Comparison of ENCODE assay signal across 18 cellular contexts in the genomic region with DNA sequence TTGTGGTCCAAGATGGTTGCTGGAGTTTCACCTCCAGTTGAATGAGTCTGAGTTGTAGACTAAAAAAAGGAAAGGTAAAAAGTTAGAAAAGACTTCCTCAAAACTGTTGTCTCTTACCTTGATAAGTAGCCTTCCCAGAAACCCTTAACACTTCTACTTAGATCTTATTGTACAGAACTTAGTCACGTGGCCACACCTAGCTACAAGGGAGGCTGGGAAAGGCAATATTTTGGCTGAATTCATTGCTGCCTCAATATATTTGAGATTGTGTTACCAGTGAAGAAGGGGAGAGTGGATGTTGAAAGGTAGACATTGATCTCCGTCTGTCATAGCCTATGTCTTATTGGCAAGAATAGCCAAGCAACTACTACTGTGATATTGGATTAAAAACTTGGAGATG. TPM values are rescaled to one million over a fixed set of nuclear protein-coding genes. Genes with fewer than 3 reads are reported as not detected.
DNase-seq lines count a peak whose midpoint lies in the region; ATAC-seq, FAIRE-seq and TF ChIP-seq lines count a peak whose summit lies in the region.
"Had no signal": no experiment of that assay in that cellular context is flagged by ENCODE, and none has a peak within 500 bp of the region (broad histone marks: within the 10 kb centered on the region; RNA-seq: fewer than 3 reads in every experiment).

No MANE protein-coding gene starts in this region.

- no peak overlapping the region for H2BK12ac ChIP-seq in trophoblast cell (ENCODE audit: low read length)

- TF ChIP-seq CTCF in K562 (IDR thresholded peaks at IDR 0.05 in 2 of 3, conservative IDR thresholded peaks at IDR 0.05 in 1 of 3; ENCODE audit: insufficient read depth in 2 of 3, low read depth in 1 of 3, low read length in 3 of 3): no peak

- no TSS peak for BruUV-seq in K562 (replicated peaks; lab: Mats Ljungman, UMichigan)

- no peak overlapping the region for H4K12ac ChIP-seq in trophoblast cell (ENCODE audit: low read depth, low read length)

- intact Hi-C loops in K562 (cut with micrococcal nuclease): no loop called here

- POLR2A ChIA-PET in K562 (lab: Yijun Ruan, JAX): no interaction called here

- WGBS in K562 (ENCODE audit: insufficient coverage, low coverage, missing lambda C conversion rate): 61% methylated on average over 2 of the region's 2 CpGs
- no CpG with 5 or more reads among the region's 2 CpGs for WGBS in trophoblast cell (ENCODE audit: extremely low coverage, insufficient coverage, insufficient read length)

- no peaks in the 10 kb centered on the region for H3K27me3 ChIP-seq in K562 (ENCODE audit: control insufficient read depth in 2 of 2, insufficient read depth in 2 of 2, low read length in 2 of 2)
- no peaks in the 10 kb centered on the region for H3K27me3 ChIP-seq in trophoblast cell (ENCODE audit: insufficient read depth, low read length)

- no peaks in the 10 kb centered on the region for H3K9me3 Mint-ChIP-seq in stimulated activated naive CD8-positive, alpha-beta T cell treated with anti-CD3 and anti-CD28 coated beads, Interleukin-15, Interleukin-2, amounts not matched to agents 100 ng/mL and 50 ng/mL, for 24 hours
- H3K9me3 Mint-ChIP-seq: CD4-positive, alpha-beta memory T cell; H9 had no signal

- no peak for TF ChIP-seq RAD21 in K562 (CRISPR knock-in tag; conservative IDR thresholded peaks at IDR 0.05 in 1 of 2, IDR thresholded peaks at IDR 0.05 in 1 of 2)

- H3K36me3 ChIP-seq in K562 (ENCODE audit: control insufficient read depth, insufficient read depth, low read length): peaks cover 15% of the 10 kb centered on the region
- peaks cover 0 to 3% of the 10 kb centered on the region in 2 experiments for H3K36me3 ChIP-seq in trophoblast cell (ENCODE audit: control insufficient read depth in 1 of 2, insufficient read depth in 2 of 2, low read length in 2 of 2)

- H3K9me3 ChIP-seq in K562 (replicated peaks; ENCODE audit: control insufficient read depth, insufficient read depth, low read depth, low read length) (no peaks in the 10 kb centered on the region), trophoblast cell (ENCODE audit: insufficient read depth, low read depth, low read length) (no peaks in the 10 kb centered on the region)

- no peak overlapping the region for H3K9ac ChIP-seq in K562 (ENCODE audit: insufficient read depth in 1 of 2, low read depth in 2 of 2, low read length in 2 of 2)
- no peak overlapping the region for H3K9ac ChIP-seq in trophoblast cell (ENCODE audit: low read length)
- H3K9ac ChIP-seq: GM23248 had no signal

- no peak overlapping the region for H2AK5ac ChIP-seq in trophoblast cell (ENCODE audit: low read length)

- H3K27ac ChIP-seq in K562 (ENCODE audit: extremely low read depth, low read depth, low read length) (peak overlapping the region; percentile 9; the same call in 1 of the 3 replicates), trophoblast cell (ENCODE audit: low read depth, low read length) (no peak overlapping the region)
- H3K27ac ChIP-seq: GM23248 had no signal

- H3K27ac Mint-ChIP-seq in stimulated activated naive CD8-positive, alpha-beta T cell treated with anti-CD3 and anti-CD28 coated beads, Interleukin-15, Interleukin-2, amounts not matched to agents 100 ng/mL and 50 ng/mL, for 24 hours: peak overlapping the region; percentile 61
- H3K27ac Mint-ChIP-seq: CD4-positive, alpha-beta memory T cell; H9 had no signal

- no peak for DNase-seq in stimulated activated naive CD8-positive, alpha-beta T cell treated with anti-CD3 and anti-CD28 coated beads, Interleukin-15, Interleukin-2, amounts not matched to agents 100 U/mL and 50 U/mL, for 24 hours
- DNase-seq in K562 (ENCODE audit: extremely low read depth in 1 of 4, low spot score in 3 of 4) (peak in 1 of 4 experiments; percentile 14), trophoblast cell (no peak), ecto neural progenitor cell (ENCODE audit: low spot score) (no peak)
- DNase-seq: C1 segment of cervical spinal cord; Calu3; CD4-positive, alpha-beta memory T cell; COR-L47; DMS53; DMS79 treated with DMSO at 0.1 percent for 48 hours; GM23248; H9 had no signal

- no peaks in the 10 kb centered on the region for H3K79me1 ChIP-seq in trophoblast cell (ENCODE audit: low read length)

- no peak overlapping the region for H3K14ac ChIP-seq in trophoblast cell (ENCODE audit: low read length)

- no peaks in the 10 kb centered on the region for H3K27me3 Mint-ChIP-seq in stimulated activated naive CD8-positive, alpha-beta T cell treated with anti-CD3 and anti-CD28 coated beads, Interleukin-15, Interleukin-2, amounts not matched to agents 100 ng/mL and 50 ng/mL, for 24 hours
- H3K27me3 Mint-ChIP-seq: CD4-positive, alpha-beta memory T cell had no signal

- H3K4me3 ChIP-seq in K562 (no peak overlapping the region), trophoblast cell (ENCODE audit: low read depth, low read length) (no peak overlapping the region)
- H3K4me3 ChIP-seq: GM23248 had no signal

- CTCF ChIA-PET in K562 (lab: Yijun Ruan, JAX; ENCODE audit: low intra/inter-chr PET ratio): no interaction called here

- no peak overlapping the region for H2BK120ac ChIP-seq in trophoblast cell (ENCODE audit: insufficient read depth, low read length, poor library complexity)

- peaks cover 18% of the 10 kb centered on the region for H3K4me1 Mint-ChIP-seq in stimulated activated naive CD8-positive, alpha-beta T cell treated with anti-CD3 and anti-CD28 coated beads, Interleukin-15, Interleukin-2, amounts not matched to agents 100 ng/mL and 50 ng/mL, for 24 hours (ENCODE audit: low read depth)
- H3K4me1 Mint-ChIP-seq: H9 had no signal

- no peak for FAIRE-seq in K562 (lab: Jason Lieb, UNC)
- FAIRE-seq: GM12892, GM19239, H1 had no signal

- H3K4me1 ChIP-seq in K562 (replicated peaks in 1 of 2; ENCODE audit: control insufficient read depth in 2 of 2, insufficient read depth in 2 of 2, low read length in 2 of 2) (peaks cover 0 to 5% of the 10 kb centered on the region in 2 experiments; a peak in 2 of 5 replicates), trophoblast cell (ENCODE audit: control insufficient read depth in 1 of 2, insufficient read depth in 2 of 2, low read length in 2 of 2) (no peaks in the 10 kb centered on the region)

- peaks cover 38% of the 10 kb centered on the region for H3K36me3 Mint-ChIP-seq in stimulated activated naive CD8-positive, alpha-beta T cell treated with anti-CD3 and anti-CD28 coated beads, Interleukin-15, Interleukin-2, amounts not matched to agents 100 ng/mL and 50 ng/mL, for 24 hours (ENCODE audit: low read depth)

- no peak overlapping the region for H4K8ac ChIP-seq in trophoblast cell (ENCODE audit: low read depth, low read length)

- TF ChIP-seq EP300 in K562 (IDR thresholded peaks at IDR 0.05; ENCODE audit: low read length): no peak

- no peak for TF ChIP-seq POLR2A in K562 (conservative IDR thresholded peaks at IDR 0.05)

- H3K4ac ChIP-seq in trophoblast cell (ENCODE audit: low read depth, low read length): no peak overlapping the region

- H3K23ac ChIP-seq in trophoblast cell (ENCODE audit: low read length): peak overlapping the region; percentile 10

- no peak overlapping the region for H3K18ac ChIP-seq in trophoblast cell (ENCODE audit: low read length)

- no peak overlapping the region for H2BK5ac ChIP-seq in trophoblast cell (ENCODE audit: low read depth, low read length, poor library complexity)

- H4K91ac ChIP-seq in trophoblast cell (ENCODE audit: low read depth, low read length): no peak overlapping the region

- in situ Hi-C loops in K562 (cut with MboI): no loop called here

- H2AFZ ChIP-seq in K562 (ENCODE audit: low read depth, low read length) (peak overlapping the region; percentile 20), trophoblast cell (ENCODE audit: insufficient read depth, low read length, poor library complexity) (no peak overlapping the region)
- H2AFZ ChIP-seq: GM23248 had no signal

- no peaks in the 10 kb centered on the region for H3K9me1 ChIP-seq in K562 (ENCODE audit: control insufficient read depth, insufficient read depth, low read length)

- H3K4me2 ChIP-seq in K562 (ENCODE audit: insufficient read depth, low read length): no peak overlapping the region
- H3K4me2 ChIP-seq in trophoblast cell (ENCODE audit: low read length): no peak overlapping the region

- H3K79me2 ChIP-seq in K562 (ENCODE audit: control insufficient read depth, insufficient read depth, low read length): no peaks in the 10 kb centered on the region
- no peaks in the 10 kb centered on the region for H3K79me2 ChIP-seq in trophoblast cell (ENCODE audit: control insufficient read depth, insufficient read depth, low read length, poor library complexity)

- no peak for ATAC-seq in stimulated activated naive CD8-positive, alpha-beta T cell treated with anti-CD3 and anti-CD28 coated beads, Interleukin-15, Interleukin-2, amounts not matched to agents 100 U/mL and 50 U/mL, for 24 hours
- peak; percentile 49; the same call in 1 of the 3 replicates for ATAC-seq in K562
- no peak for ATAC-seq in GM18520 (IDR thresholded peaks at IDR 0.05; ENCODE audit: unreplicated experiment)
- ATAC-seq: HCT116 had no signal

- no peaks in the 10 kb centered on the region for H4K20me1 ChIP-seq in K562 (replicated peaks; ENCODE audit: control insufficient read depth, insufficient read depth, low read length)

- H3K4me3 Mint-ChIP-seq in stimulated activated naive CD8-positive, alpha-beta T cell treated with anti-CD3 and anti-CD28 coated beads, Interleukin-15, Interleukin-2, amounts not matched to agents 100 ng/mL and 50 ng/mL, for 24 hours: no peak overlapping the region
- H3K4me3 Mint-ChIP-seq: CD4-positive, alpha-beta memory T cell; H9 had no signal

TF ChIP-seq in K562, 482 proteins besides CTCF, POLR2A, EP300 and RAD21 (continues in another document):
- TF ChIP-seq ZKSCAN3 (CRISPR knock-in tag; IDR thresholded peaks at IDR 0.05) (no peak), ZNF668 (CRISPR knock-in tag; IDR thresholded peaks at IDR 0.05) (no peak)

RNA-seq across cellular contexts. Expression of gene VDAC2, which starts 35.5 kb away (rescaled TPM):
- total RNA-seq in K562 (2011; cell fraction: chromatin; rRNA removed; ENCODE audit: low replicate concordance): 126 and 193 TPM in 2 replicates
- 95.3 and 108 TPM in 2 replicates for total RNA-seq in K562 (2011; cell fraction: nucleolus; rRNA removed)
- 134 and 160 TPM in 2 replicates for total RNA-seq in K562 (2011; cell fraction: nucleoplasm; rRNA removed)
- total RNA-seq in K562 (2014; rRNA removed) (188 and 201 TPM in 2 replicates), K562 (2014; rRNA removed; fragmentation: Illumina TruSeq; extraction: Trizol) (450 and 500 TPM in 2 replicates), K562 (2015; rRNA removed; fragmentation: Illumina TruSeq; extraction: Trizol) (331 and 336 TPM in 2 replicates), K562 (2021) (398 and 422 TPM in 2 replicates)
- polyA plus RNA-seq in K562 (2011; rRNA removed) (139 and 166 TPM in 2 replicates), K562 (2014; fragmentation: Illumina TruSeq; extraction: Trizol) (379 and 424 TPM in 2 replicates), K562 (2014; fragmentation: Nextera tagmentation; extraction: Ambion mirVana) (100 to 1,000 TPM; 208 to 250 TPM), K562 (2014; rRNA removed) (198 and 219 TPM in 2 replicates)
- 67.4 and 154 TPM in 2 replicates for polyA plus RNA-seq in K562 (2011; cell fraction: cytosol; rRNA removed)
- polyA plus RNA-seq in K562 (2011; cell fraction: nucleus; rRNA removed): 117 and 202 TPM in 2 replicates
- polyA plus RNA-seq in K562 (2012): 354 and 375 TPM in 2 replicates
- polyA minus RNA-seq in K562 (2011; rRNA and poly(A)+ RNA removed): 177 and 198 TPM in 2 replicates
- polyA minus RNA-seq in K562 (2011; cell fraction: cytosol; rRNA and poly(A)+ RNA removed): 116 and 122 TPM in 2 replicates
- 47.5 and 87.7 TPM in 2 replicates for polyA minus RNA-seq in K562 (2011; cell fraction: nucleus; rRNA and poly(A)+ RNA removed)
- polyA plus RNA-seq in trophoblast cell (2013): 201 and 203 TPM in 2 replicates
